Comparison of ENCODE assay signal across 26 cellular contexts in genomic region chr7:158592541-158592940, GRCh38. TPM values are rescaled to one million over a fixed set of nuclear protein-coding genes. Genes with fewer than 3 reads are reported as not detected.
"Had no signal": no experiment of that assay in that cellular context is flagged by ENCODE, and none has a peak within 500 bp of the region (broad histone marks: within the 10 kb centered on the region; RNA-seq: fewer than 3 reads in every experiment).

No MANE protein-coding gene starts in this region.

- H3K36me3 ChIP-seq: colonic mucosa, esophagus squamous epithelium, gastrocnemius medialis, heart right ventricle, left lung, lower lobe of right lung had no signal

- H3K9me3 Mint-ChIP-seq: dendritic cell treated with granulocyte-macrophage colony-stimulating factor and Interleukin-4, amounts not matched to agents 40 ng/mL and 50 ng/mL, for 4 days; effector memory CD8-positive, alpha-beta T cell had no signal

- DNase-seq: colonic mucosa; cortex of kidney; effector CD8-positive, alpha-beta T cell; effector memory CD8-positive, alpha-beta T cell; endodermal cell; erythroblast; esophagus squamous epithelium; foreskin fibroblast; foreskin melanocyte; gastrocnemius medialis; glutamatergic neuron; head of caudate nucleus; heart right ventricle; hippocampal formation; left cardiac atrium; left lung; left ventricle myocardium superior; lower lobe of right lung; mesenchymal stem cell; midbrain; naive thymus-derived CD4-positive, alpha-beta T cell had no signal

- H3K27ac ChIP-seq: colonic mucosa, esophagus squamous epithelium, gastrocnemius medialis, heart right ventricle, left lung, lower lobe of right lung had no signal

- H3K4me3 Mint-ChIP-seq: dendritic cell treated with granulocyte-macrophage colony-stimulating factor and Interleukin-4, amounts not matched to agents 40 ng/mL and 50 ng/mL, for 4 days; effector memory CD8-positive, alpha-beta T cell; endodermal cell; naive thymus-derived CD4-positive, alpha-beta T cell had no signal

- H3K4me3 ChIP-seq: colonic mucosa, esophagus squamous epithelium, gastrocnemius medialis, heart right ventricle, left lung, lower lobe of right lung had no signal

- H3K4me1 Mint-ChIP-seq: endodermal cell had no signal

- FAIRE-seq: endometrium, islet of Langerhans, keratinocyte had no signal

- H3K27ac Mint-ChIP-seq: dendritic cell treated with granulocyte-macrophage colony-stimulating factor and Interleukin-4, amounts not matched to agents 40 ng/mL and 50 ng/mL, for 4 days; effector memory CD8-positive, alpha-beta T cell; endodermal cell; naive thymus-derived CD4-positive, alpha-beta T cell had no signal

- ATAC-seq: effector memory CD8-positive, alpha-beta T cell; esophagus mucosa; gastrocnemius medialis; heart right ventricle; left cardiac atrium; left lung; left ventricle myocardium superior; lower lobe of right lung; naive thymus-derived CD4-positive, alpha-beta T cell had no signal

RNA-seq across cellular contexts. Expression of gene PTPRN2, which starts 4.9 kb away (rescaled TPM):
- polyA plus RNA-seq: keratinocyte had no signal
